Comparison of ENCODE assay signal across 8 cellular contexts in genomic region chr19:49850221-49850486, GRCh38. TPM values are rescaled to one million over a fixed set of nuclear protein-coding genes. Genes with fewer than 3 reads are reported as not detected.
DNase-seq lines count a peak whose midpoint lies in the region; ATAC-seq and TF ChIP-seq lines count a peak whose summit lies in the region.

No MANE protein-coding gene starts in this region.

- no peak overlapping the region for H3K9ac ChIP-seq in iPS-15b (ENCODE audit: low read depth, low read length)

- H3K4me3 ChIP-seq in iPS-15b (ENCODE audit: low read depth, low read length), result peak overlapping the region; percentile 89

- DNase-seq in HFFc6 (no peak), amniotic stem cell (lab: John Stamatoyannopoulos, UW) (no peak), CD1c-positive myeloid dendritic cell (ENCODE audit: extremely low spot score) (no peak), HuH-7 (ENCODE audit: low spot score) (no peak)
- no peak for DNase-seq in activated T-cell treated with anti-CD3 and anti-CD28 coated beads, Interleukin-2, amount 50 U/mL, for 72 hours
- no peak for DNase-seq in stimulated activated naive CD8-positive, alpha-beta T cell treated with anti-CD3 and anti-CD28 coated beads, Interleukin-15, Interleukin-2, amounts not matched to agents 100 U/mL and 50 U/mL, for 24 hours

- no peaks in the 10 kb centered on the region for H3K9me3 ChIP-seq in iPS-15b (ENCODE audit: control insufficient read depth, insufficient read depth, low read length)

- H3K4me1 ChIP-seq in iPS-15b (ENCODE audit: control insufficient read depth, insufficient read depth, low read length), result peaks cover 6% of the 10 kb centered on the region

- ATAC-seq in activated T-cell treated with anti-CD3 and anti-CD28 coated beads, Interleukin-2, amount 50 U/mL, for 72 hours (replicated peaks in 1 of 2), result no peak
- ATAC-seq in stimulated activated naive CD8-positive, alpha-beta T cell treated with anti-CD3 and anti-CD28 coated beads, Interleukin-15, Interleukin-2, amounts not matched to agents 100 U/mL and 50 U/mL, for 24 hours, result peak; percentile 1
- ATAC-seq in HG02610 (IDR thresholded peaks at IDR 0.05; ENCODE audit: unreplicated experiment), result no peak

- no peak for TF ChIP-seq CTCF in HFFc6 (IDR thresholded peaks at IDR 0.05)

- peaks cover 8% of the 10 kb centered on the region for H3K27me3 Mint-ChIP-seq in HFFc6 (ENCODE audit: insufficient read depth)
- H3K27me3 Mint-ChIP-seq in activated T-cell treated with anti-CD3 and anti-CD28 coated beads, Interleukin-2, amount 50 U/mL, for 72 hours (ENCODE audit: low read depth), result no peaks in the 10 kb centered on the region

- H3K9me3 Mint-ChIP-seq in HFFc6, result peaks cover 11% of the 10 kb centered on the region
- peaks cover 5% of the 10 kb centered on the region in 2 donors for H3K9me3 Mint-ChIP-seq in activated T-cell treated with anti-CD3 and anti-CD28 coated beads, Interleukin-2, amount 50 U/mL, for 72 hours

- peak overlapping the region; percentile 97 for H3K27ac Mint-ChIP-seq in HFFc6
- peak overlapping the region; percentile 92 for H3K27ac Mint-ChIP-seq in activated T-cell treated with anti-CD3 and anti-CD28 coated beads, Interleukin-2, amount 50 U/mL, for 72 hours

- H3K36me3 Mint-ChIP-seq in HFFc6 (ENCODE audit: low read depth), result peaks cover 19% of the 10 kb centered on the region
- peaks cover 10 to 12% of the 10 kb centered on the region in 2 donors for H3K36me3 Mint-ChIP-seq in activated T-cell treated with anti-CD3 and anti-CD28 coated beads, Interleukin-2, amount 50 U/mL, for 72 hours (ENCODE audit: insufficient read depth in 2 of 2)

- peaks cover 2% of the 10 kb centered on the region for H3K36me3 ChIP-seq in iPS-15b (ENCODE audit: control insufficient read depth, insufficient read depth, low read length)

- H3K27me3 ChIP-seq in iPS-15b (ENCODE audit: control insufficient read depth, insufficient read depth, low read length), result no peaks in the 10 kb centered on the region

- peaks cover 47% of the 10 kb centered on the region for H3K4me1 Mint-ChIP-seq in HFFc6 (ENCODE audit: low read depth)
- H3K4me1 Mint-ChIP-seq in activated T-cell treated with anti-CD3 and anti-CD28 coated beads, Interleukin-2, amount 50 U/mL, for 72 hours (ENCODE audit: low read depth), result peaks cover 47% of the 10 kb centered on the region

- peak overlapping the region; percentile 90 for H3K4me3 Mint-ChIP-seq in HFFc6
- H3K4me3 Mint-ChIP-seq in activated T-cell treated with anti-CD3 and anti-CD28 coated beads, Interleukin-2, amount 50 U/mL, for 72 hours, result peak overlapping the region; percentile 86 to 87

RNA-seq across cellular contexts. Expression of gene PTOV1, which starts 0.8 kb away (rescaled TPM):
- total RNA-seq in HFFc6 (2021; fragmentation: NEBNext Ultra II Directional; extraction: Animal tissue kit (Norgen Biotek cat#: 25700)), result 100 to 1,000 TPM; 157 to 176 (median 162) TPM
- total RNA-seq in activated T-cell treated with anti-CD3 and anti-CD28 coated beads, Interleukin-2, amount 50 U/mL, for 72 hours, result 10 to 100 TPM; 63.8 to 73.3 TPM

RNA-seq across cellular contexts. Expression of gene PNKP, which starts 17.2 kb away (rescaled TPM):
- total RNA-seq in HFFc6 (2021; fragmentation: NEBNext Ultra II Directional; extraction: Animal tissue kit (Norgen Biotek cat#: 25700)), result 10 to 100 TPM; 39.7 to 48.7 (median 47.2) TPM
- 10 to 100 TPM; 71.1 to 74.5 TPM for total RNA-seq in activated T-cell treated with anti-CD3 and anti-CD28 coated beads, Interleukin-2, amount 50 U/mL, for 72 hours

RNA-seq across cellular contexts. Expression of gene AKT1S1, which starts 27.0 kb away (rescaled TPM):
- 100 to 1,000 TPM in 5 of 6 experiments, 10 to 100 TPM in 1; 98.5 to 128 (median 104) TPM for total RNA-seq in HFFc6 (2021; fragmentation: NEBNext Ultra II Directional; extraction: Animal tissue kit (Norgen Biotek cat#: 25700))
- total RNA-seq in activated T-cell treated with anti-CD3 and anti-CD28 coated beads, Interleukin-2, amount 50 U/mL, for 72 hours, result 10 to 100 TPM; 30.5 to 36.6 TPM

RNA-seq across cellular contexts. Expression of gene TBC1D17, which starts 27.3 kb away (rescaled TPM):
- total RNA-seq in HFFc6 (2021; fragmentation: NEBNext Ultra II Directional; extraction: Animal tissue kit (Norgen Biotek cat#: 25700)), result 10 to 100 TPM; 42.8 to 53.3 (median 46.8) TPM
- 10 to 100 TPM; 47.9 to 53.9 TPM for total RNA-seq in activated T-cell treated with anti-CD3 and anti-CD28 coated beads, Interleukin-2, amount 50 U/mL, for 72 hours

RNA-seq across cellular contexts. Expression of gene MED25, which starts 32.1 kb away (rescaled TPM):
- 10 to 100 TPM; 44.5 to 50.6 (median 47.8) TPM for total RNA-seq in HFFc6 (2021; fragmentation: NEBNext Ultra II Directional; extraction: Animal tissue kit (Norgen Biotek cat#: 25700))
- 10 to 100 TPM; 47.0 to 50.2 TPM for total RNA-seq in activated T-cell treated with anti-CD3 and anti-CD28 coated beads, Interleukin-2, amount 50 U/mL, for 72 hours
